Comparison of ENCODE assay signal across 1 cellular context in the genomic region with DNA sequence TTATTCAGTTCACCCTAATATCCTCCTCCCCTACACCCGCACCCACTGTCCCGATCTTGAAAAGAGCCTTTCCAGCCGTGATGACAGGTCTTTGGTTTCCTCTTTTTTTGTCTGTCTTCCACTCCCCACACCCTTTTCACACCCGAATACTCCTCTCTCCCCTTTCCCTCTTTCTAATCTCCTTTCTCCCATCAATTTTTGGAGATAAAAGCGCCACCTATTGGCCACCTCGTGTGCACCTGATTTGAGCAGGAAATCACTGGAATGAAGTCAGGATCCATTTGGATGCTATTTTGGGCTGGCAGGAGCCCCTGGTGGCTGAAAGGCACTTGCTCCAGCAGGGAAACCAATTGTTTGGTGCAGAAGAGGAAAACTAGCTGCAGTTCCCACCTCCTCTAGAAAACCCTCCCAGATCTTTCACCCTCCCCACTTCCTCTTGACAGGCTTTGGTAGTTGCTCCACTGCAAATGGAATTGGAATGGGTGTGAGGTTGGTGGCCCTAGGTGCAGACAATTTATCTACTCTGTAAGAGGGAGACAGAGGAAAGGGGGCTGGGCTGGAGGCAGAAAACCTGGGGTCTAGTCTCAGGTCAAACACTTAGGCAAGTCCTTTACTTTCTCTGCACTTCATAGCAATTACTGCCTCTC.
A peak's percentile ranks its signal among the peaks of the same experiment; 100 is the strongest.
TF ChIP-seq lines count a peak whose summit lies in the region.

No MANE protein-coding gene starts in this region.

TF ChIP-seq in K562, 482 proteins besides CTCF, POLR2A, EP300 and RAD21 (continued from another document and continues in another):
- TF ChIP-seq, protein P1, sequence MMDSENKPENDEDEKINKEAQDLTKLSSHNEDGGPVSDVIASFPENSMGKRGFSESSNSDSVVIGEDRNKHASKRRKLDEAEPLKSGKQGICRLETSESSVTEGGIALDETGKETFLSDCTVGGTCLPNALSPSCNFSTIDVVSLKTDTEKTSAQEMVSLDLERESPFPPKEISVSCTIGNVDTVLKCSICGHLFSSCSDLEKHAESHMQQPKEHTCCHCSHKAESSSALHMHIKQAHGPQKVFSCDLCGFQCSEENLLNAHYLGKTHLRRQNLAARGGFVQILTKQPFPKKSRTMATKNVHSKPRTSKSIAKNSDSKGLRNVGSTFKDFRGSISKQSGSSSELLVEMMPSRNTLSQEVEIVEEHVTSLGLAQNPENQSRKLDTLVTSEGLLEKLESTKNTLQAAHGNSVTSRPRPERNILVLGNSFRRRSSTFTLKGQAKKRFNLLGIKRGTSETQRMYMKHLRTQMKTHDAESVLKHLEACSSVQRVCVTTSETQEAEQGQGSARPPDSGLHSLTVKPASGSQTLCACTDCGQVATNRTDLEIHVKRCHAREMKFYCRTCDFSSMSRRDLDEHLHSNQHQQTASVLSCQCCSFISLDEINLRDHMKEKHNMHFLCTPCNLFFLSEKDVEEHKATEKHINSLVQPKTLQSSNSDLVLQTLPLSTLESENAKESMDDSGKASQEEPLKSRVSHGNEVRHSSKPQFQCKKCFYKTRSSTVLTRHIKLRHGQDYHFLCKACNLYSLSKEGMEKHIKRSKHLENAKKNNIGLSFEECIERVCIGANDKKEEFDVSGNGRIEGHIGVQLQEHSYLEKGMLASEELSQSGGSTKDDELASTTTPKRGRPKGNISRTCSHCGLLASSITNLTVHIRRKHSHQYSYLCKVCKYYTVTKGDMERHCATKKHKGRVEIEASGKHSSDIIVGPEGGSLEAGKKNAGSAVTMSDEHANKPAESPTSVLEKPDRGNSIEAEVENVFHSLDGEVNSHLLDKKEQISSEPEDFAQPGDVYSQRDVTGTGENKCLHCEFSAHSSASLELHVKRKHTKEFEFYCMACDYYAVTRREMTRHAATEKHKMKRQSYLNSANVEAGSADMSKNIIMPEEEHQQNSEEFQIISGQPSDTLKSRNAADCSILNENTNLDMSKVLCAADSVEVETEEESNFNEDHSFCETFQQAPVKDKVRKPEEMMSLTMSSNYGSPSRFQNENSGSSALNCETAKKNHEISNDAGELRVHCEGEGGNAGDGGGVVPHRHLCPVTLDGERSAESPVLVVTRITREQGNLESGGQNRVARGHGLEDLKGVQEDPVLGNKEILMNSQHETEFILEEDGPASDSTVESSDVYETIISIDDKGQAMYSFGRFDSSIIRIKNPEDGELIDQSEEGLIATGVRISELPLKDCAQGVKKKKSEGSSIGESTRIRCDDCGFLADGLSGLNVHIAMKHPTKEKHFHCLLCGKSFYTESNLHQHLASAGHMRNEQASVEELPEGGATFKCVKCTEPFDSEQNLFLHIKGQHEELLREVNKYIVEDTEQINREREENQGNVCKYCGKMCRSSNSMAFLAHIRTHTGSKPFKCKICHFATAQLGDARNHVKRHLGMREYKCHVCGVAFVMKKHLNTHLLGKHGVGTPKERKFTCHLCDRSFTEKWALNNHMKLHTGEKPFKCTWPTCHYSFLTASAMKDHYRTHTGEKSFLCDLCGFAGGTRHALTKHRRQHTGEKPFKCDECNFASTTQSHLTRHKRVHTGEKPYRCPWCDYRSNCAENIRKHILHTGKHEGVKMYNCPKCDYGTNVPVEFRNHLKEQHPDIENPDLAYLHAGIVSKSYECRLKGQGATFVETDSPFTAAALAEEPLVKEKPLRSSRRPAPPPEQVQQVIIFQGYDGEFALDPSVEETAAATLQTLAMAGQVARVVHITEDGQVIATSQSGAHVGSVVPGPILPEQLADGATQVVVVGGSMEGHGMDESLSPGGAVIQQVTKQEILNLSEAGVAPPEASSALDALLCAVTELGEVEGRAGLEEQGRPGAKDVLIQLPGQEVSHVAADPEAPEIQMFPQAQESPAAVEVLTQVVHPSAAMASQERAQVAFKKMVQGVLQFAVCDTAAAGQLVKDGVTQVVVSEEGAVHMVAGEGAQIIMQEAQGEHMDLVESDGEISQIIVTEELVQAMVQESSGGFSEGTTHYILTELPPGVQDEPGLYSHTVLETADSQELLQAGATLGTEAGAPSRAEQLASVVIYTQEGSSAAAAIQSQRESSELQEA (IDR thresholded peaks at IDR 0.05; ENCODE audit: low read depth), result no peak
- TF ChIP-seq MAZ (CRISPR knock-in tag; conservative IDR thresholded peaks at IDR 0.05 in 1 of 2, IDR thresholded peaks at IDR 0.05 in 1 of 2), result no peak
- TF ChIP-seq, protein P2, sequence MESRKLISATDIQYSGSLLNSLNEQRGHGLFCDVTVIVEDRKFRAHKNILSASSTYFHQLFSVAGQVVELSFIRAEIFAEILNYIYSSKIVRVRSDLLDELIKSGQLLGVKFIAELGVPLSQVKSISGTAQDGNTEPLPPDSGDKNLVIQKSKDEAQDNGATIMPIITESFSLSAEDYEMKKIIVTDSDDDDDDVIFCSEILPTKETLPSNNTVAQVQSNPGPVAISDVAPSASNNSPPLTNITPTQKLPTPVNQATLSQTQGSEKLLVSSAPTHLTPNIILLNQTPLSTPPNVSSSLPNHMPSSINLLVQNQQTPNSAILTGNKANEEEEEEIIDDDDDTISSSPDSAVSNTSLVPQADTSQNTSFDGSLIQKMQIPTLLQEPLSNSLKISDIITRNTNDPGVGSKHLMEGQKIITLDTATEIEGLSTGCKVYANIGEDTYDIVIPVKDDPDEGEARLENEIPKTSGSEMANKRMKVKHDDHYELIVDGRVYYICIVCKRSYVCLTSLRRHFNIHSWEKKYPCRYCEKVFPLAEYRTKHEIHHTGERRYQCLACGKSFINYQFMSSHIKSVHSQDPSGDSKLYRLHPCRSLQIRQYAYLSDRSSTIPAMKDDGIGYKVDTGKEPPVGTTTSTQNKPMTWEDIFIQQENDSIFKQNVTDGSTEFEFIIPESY (CRISPR knock-in tag; IDR thresholded peaks at IDR 0.05), result no peak
- TF ChIP-seq HMG20A (CRISPR knock-in tag; conservative IDR thresholded peaks at IDR 0.05), result no peak
- TF ChIP-seq DDX20 (tag; IDR thresholded peaks at IDR 0.05; ENCODE audit: low read depth), result no peak
- 0 out of 2 replicates have a peak, but pooled peaks have one; percentile 21 for TF ChIP-seq DIDO1 (tag; IDR thresholded peaks at IDR 0.05; ENCODE audit: low read depth)
- no peak for TF ChIP-seq THRA (IDR thresholded peaks at IDR 0.05)
- peak; percentile 76 for TF ChIP-seq ARHGAP35 (IDR thresholded peaks at IDR 0.05; ENCODE audit: partially characterized antibody)
- TF ChIP-seq KDM1A (IDR thresholded peaks at IDR 0.05), result peak; percentile 48 to 53; a peak in 2 of 4 replicates
- no peak for TF ChIP-seq NR3C1 (CRISPR knock-in tag; IDR thresholded peaks at IDR 0.05)
- no peak for TF ChIP-seq PTBP1 (IDR thresholded peaks at IDR 0.05; ENCODE audit: low read depth, low read length)
- no peak for TF ChIP-seq SMAD2 (IDR thresholded peaks at IDR 0.05; ENCODE audit: low read depth, low read length)
- TF ChIP-seq KDM2B (CRISPR knock-in tag; IDR thresholded peaks at IDR 0.05), result no peak
- peak; percentile 48; the same call in 1 of the 2 replicates for TF ChIP-seq SMARCA4 (IDR thresholded peaks at IDR 0.05)
- TF ChIP-seq SMC3 (conservative IDR thresholded peaks at IDR 0.05; ENCODE audit: insufficient read depth, low read depth, low read length), result peak; percentile 48; the same call in 1 of the 2 replicates
- TF ChIP-seq, protein P3, sequence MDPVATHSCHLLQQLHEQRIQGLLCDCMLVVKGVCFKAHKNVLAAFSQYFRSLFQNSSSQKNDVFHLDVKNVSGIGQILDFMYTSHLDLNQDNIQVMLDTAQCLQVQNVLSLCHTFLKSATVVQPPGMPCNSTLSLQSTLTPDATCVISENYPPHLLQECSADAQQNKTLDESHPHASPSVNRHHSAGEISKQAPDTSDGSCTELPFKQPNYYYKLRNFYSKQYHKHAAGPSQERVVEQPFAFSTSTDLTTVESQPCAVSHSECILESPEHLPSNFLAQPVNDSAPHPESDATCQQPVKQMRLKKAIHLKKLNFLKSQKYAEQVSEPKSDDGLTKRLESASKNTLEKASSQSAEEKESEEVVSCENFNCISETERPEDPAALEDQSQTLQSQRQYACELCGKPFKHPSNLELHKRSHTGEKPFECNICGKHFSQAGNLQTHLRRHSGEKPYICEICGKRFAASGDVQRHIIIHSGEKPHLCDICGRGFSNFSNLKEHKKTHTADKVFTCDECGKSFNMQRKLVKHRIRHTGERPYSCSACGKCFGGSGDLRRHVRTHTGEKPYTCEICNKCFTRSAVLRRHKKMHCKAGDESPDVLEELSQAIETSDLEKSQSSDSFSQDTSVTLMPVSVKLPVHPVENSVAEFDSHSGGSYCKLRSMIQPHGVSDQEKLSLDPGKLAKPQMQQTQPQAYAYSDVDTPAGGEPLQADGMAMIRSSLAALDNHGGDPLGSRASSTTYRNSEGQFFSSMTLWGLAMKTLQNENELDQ (CRISPR knock-in tag; IDR thresholded peaks at IDR 0.05; ENCODE audit: borderline replicate concordance), result no peak
- TF ChIP-seq, protein P4, sequence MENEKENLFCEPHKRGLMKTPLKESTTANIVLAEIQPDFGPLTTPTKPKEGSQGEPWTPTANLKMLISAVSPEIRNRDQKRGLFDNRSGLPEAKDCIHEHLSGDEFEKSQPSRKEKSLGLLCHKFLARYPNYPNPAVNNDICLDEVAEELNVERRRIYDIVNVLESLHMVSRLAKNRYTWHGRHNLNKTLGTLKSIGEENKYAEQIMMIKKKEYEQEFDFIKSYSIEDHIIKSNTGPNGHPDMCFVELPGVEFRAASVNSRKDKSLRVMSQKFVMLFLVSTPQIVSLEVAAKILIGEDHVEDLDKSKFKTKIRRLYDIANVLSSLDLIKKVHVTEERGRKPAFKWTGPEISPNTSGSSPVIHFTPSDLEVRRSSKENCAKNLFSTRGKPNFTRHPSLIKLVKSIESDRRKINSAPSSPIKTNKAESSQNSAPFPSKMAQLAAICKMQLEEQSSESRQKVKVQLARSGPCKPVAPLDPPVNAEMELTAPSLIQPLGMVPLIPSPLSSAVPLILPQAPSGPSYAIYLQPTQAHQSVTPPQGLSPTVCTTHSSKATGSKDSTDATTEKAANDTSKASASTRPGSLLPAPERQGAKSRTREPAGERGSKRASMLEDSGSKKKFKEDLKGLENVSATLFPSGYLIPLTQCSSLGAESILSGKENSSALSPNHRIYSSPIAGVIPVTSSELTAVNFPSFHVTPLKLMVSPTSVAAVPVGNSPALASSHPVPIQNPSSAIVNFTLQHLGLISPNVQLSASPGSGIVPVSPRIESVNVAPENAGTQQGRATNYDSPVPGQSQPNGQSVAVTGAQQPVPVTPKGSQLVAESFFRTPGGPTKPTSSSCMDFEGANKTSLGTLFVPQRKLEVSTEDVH (IDR thresholded peaks at IDR 0.05; ENCODE audit: low read depth, partially characterized antibody), result no peak
- TF ChIP-seq CHD1 (IDR thresholded peaks at IDR 0.05; ENCODE audit: low read length), result no peak
- TF ChIP-seq RFX7 (CRISPR knock-in tag; IDR thresholded peaks at IDR 0.05), result no peak
- no peak for TF ChIP-seq DLX4 (CRISPR knock-in tag; IDR thresholded peaks at IDR 0.05)
- 0 out of 2 replicates have a peak, but pooled peaks have one; percentile 39 for TF ChIP-seq RB1 (IDR thresholded peaks at IDR 0.05; ENCODE audit: low read depth)
- no peak for TF ChIP-seq HDGF (IDR thresholded peaks at IDR 0.05)
- peak; percentile 56; the same call in 1 of the 2 replicates for TF ChIP-seq TOE1 (IDR thresholded peaks at IDR 0.05; ENCODE audit: borderline replicate concordance)
- TF ChIP-seq TOE1 (CRISPR knock-in tag; IDR thresholded peaks at IDR 0.05; ENCODE audit: borderline replicate concordance, low read depth), result no peak
- TF ChIP-seq HNRNPL (IDR thresholded peaks at IDR 0.05; ENCODE audit: low read depth, low read length), result no peak
- TF ChIP-seq, protein P5, sequence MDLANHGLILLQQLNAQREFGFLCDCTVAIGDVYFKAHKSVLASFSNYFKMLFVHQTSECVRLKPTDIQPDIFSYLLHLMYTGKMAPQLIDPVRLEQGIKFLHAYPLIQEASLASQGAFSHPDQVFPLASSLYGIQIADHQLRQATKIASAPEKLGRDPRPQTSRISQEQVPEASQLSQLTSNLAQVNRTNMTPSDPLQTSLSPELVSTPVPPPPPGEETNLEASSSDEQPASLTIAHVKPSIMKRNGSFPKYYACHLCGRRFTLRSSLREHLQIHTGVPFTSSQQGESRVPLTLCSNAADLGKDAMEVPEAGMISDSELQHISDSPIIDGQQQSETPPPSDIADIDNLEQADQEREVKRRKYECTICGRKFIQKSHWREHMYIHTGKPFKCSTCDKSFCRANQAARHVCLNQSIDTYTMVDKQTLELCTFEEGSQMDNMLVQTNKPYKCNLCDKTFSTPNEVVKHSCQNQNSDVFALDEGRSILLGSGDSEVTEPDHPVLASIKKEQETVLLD (IDR thresholded peaks at IDR 0.05), result peak; percentile 26; the same call in 1 of the 2 replicates
- TF ChIP-seq, protein P6, sequence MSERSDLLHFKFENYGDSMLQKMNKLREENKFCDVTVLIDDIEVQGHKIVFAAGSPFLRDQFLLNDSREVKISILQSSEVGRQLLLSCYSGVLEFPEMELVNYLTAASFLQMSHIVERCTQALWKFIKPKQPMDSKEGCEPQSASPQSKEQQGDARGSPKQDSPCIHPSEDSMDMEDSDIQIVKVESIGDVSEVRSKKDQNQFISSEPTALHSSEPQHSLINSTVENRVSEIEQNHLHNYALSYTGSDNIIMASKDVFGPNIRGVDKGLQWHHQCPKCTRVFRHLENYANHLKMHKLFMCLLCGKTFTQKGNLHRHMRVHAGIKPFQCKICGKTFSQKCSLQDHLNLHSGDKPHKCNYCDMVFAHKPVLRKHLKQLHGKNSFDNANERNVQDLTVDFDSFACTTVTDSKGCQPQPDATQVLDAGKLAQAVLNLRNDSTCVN (CRISPR knock-in tag; IDR thresholded peaks at IDR 0.05), result peak; percentile 70; the same call in 1 of the 2 replicates
- TF ChIP-seq HBP1 (CRISPR knock-in tag; IDR thresholded peaks at IDR 0.05), result 0 out of 2 replicates have a peak, but pooled peaks have one; percentile 48
